32 cellular contexts compared by ENCODE assay signal in genomic region chr9:124331580-124331979, GRCh38.
"Had no signal": no experiment of that assay in that cellular context is flagged by ENCODE, and none has a peak within 500 bp of the region (broad histone marks: within the 10 kb centered on the region; RNA-seq: fewer than 3 reads in every experiment).

No MANE protein-coding gene starts in this region.

- H3K4me2 ChIP-seq: neural progenitor cell, smooth muscle cell had no signal

- H3K9ac ChIP-seq: neural progenitor cell had no signal

- H3K27ac Mint-ChIP-seq: mesothelial cell of epicardium; naive thymus-derived CD4-positive, alpha-beta T cell; neural progenitor cell had no signal

- H3K36me3 Mint-ChIP-seq: naive thymus-derived CD4-positive, alpha-beta T cell had no signal

- H3K4me3 ChIP-seq: dorsolateral prefrontal cortex, gastrocnemius medialis, left lung, mucosa of descending colon, neural progenitor cell, ovary, psoas muscle, smooth muscle cell, stomach, thyroid gland, vagina had no signal

- H3K27ac ChIP-seq: epithelial cell of prostate, left lung, neural progenitor cell, ovary, psoas muscle, stomach, thyroid gland, vagina had no signal

- H3K9me3 Mint-ChIP-seq: mesothelial cell of epicardium; naive thymus-derived CD4-positive, alpha-beta T cell; nephron; neural progenitor cell had no signal

- H3K27me3 ChIP-seq: dorsolateral prefrontal cortex, gastrocnemius medialis, left lung, neural progenitor cell, ovary, stomach, thyroid gland, vagina had no signal

- H3K9me3 ChIP-seq: gastrocnemius medialis, left lung, mucosa of descending colon, ovary, psoas muscle, stomach, thyroid gland, vagina had no signal

- H3K36me3 ChIP-seq: gastrocnemius medialis, neural progenitor cell, ovary, thyroid gland had no signal

- H3K4me1 ChIP-seq: left lung, psoas muscle, stomach, thyroid gland, vagina had no signal

- H3K4me1 Mint-ChIP-seq: mesothelial cell of epicardium had no signal

- DNase-seq: dorsolateral prefrontal cortex; effector CD4-positive, alpha-beta T cell; foreskin fibroblast; gastrocnemius medialis; head of caudate nucleus; left cardiac atrium; left lung; mesenchymal stem cell; mucosa of descending colon; naive thymus-derived CD4-positive, alpha-beta T cell; nucleus accumbens; ovary; posterior cingulate gyrus; psoas muscle; stimulated activated CD4-positive, alpha-beta T cell treated with anti-CD3 and anti-CD28 coated beads, Interleukin-12 subunit alpha, Interleukin-12 subunit beta, amount 100 ng/mL, for 4 hours; stimulated activated CD4-positive, alpha-beta T cell treated with anti-CD3 and anti-CD28 coated beads, Interleukin-1b, Interleukin-23, amount 100 ng/mL, for 48 hours; stimulated activated CD4-positive, alpha-beta T cell treated with anti-CD3 and anti-CD28 coated beads, Interleukin-4, amount 100 ng/mL, for 1 hour; stimulated activated CD8-positive, alpha-beta memory T cell treated with anti-CD3 and anti-CD28 coated beads, Interleukin-4, amount 100 ng/mL, for 48 hours; stimulated activated naive CD4-positive, alpha-beta T cell; stomach; thyroid gland; trophoblast cell had no signal

- FAIRE-seq: colon, islet of Langerhans had no signal

- H3K4me3 Mint-ChIP-seq: mesothelial cell of epicardium; naive thymus-derived CD4-positive, alpha-beta T cell; nephron; neural progenitor cell had no signal

- ATAC-seq: esophagus mucosa; gastrocnemius medialis; left cardiac atrium; left lung; mucosa of descending colon; naive thymus-derived CD4-positive, alpha-beta T cell; psoas muscle; sciatic nerve had no signal

- H2AFZ ChIP-seq: neural progenitor cell had no signal

- H3K27me3 Mint-ChIP-seq: naive thymus-derived CD4-positive, alpha-beta T cell had no signal
